ENCODE assay signal across 8 cellular contexts in the genomic region with DNA sequence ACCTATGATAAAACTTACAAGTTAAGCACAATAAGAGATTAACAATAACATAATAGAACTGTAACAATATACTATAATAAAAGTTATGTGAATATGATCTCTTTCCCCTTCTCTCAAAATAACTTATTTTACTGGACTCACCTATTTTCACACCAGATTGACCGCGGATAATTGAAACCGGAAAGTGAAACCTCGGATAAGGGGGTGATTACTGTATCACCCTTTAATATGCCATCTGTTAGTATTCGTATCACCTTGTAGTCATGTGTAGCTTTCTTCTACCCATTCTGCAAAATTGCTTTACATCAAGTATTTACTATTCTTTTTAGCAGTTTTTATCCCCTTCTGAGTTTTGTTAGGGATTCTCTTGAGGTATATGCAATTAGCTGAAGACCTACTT. TPM values are rescaled to one million over a fixed set of nuclear protein-coding genes. Genes with fewer than 3 reads are reported as not detected.
DNase-seq lines count a peak whose midpoint lies in the region; ATAC-seq, FAIRE-seq and TF ChIP-seq lines count a peak whose summit lies in the region.

No MANE protein-coding gene starts in this region.

- H3K27me3 Mint-ChIP-seq in activated naive CD4-positive, alpha-beta T cell treated with anti-CD3 and anti-CD28 coated beads for 36 hours (ENCODE audit: low read depth), result no peaks in the 10 kb centered on the region
- H3K27me3 Mint-ChIP-seq in activated T-helper 2 cell treated with anti-CD3 and anti-CD28 coated beads, Interferon-gamma antibody, Interleukin-2, Interleukin-4, amounts not matched to agents 10 μg/mL and 5 μg/mL and 100 μg/mL, durations not matched to agents 14 hours and 24 hours and 36 hours (ENCODE audit: low read depth), result peaks cover 5% of the 10 kb centered on the region

- peaks cover 20% of the 10 kb centered on the region for H3K36me3 Mint-ChIP-seq in activated naive CD4-positive, alpha-beta T cell treated with anti-CD3 and anti-CD28 coated beads for 36 hours (ENCODE audit: low read depth)
- H3K36me3 Mint-ChIP-seq in activated T-helper 2 cell treated with anti-CD3 and anti-CD28 coated beads, Interferon-gamma antibody, Interleukin-2, Interleukin-4, amounts not matched to agents 10 μg/mL and 5 μg/mL and 100 μg/mL, durations not matched to agents 14 hours and 24 hours and 36 hours (ENCODE audit: low read depth), result peaks cover 34% of the 10 kb centered on the region

- no peaks in the 10 kb centered on the region for H3K9me3 Mint-ChIP-seq in activated naive CD4-positive, alpha-beta T cell treated with anti-CD3 and anti-CD28 coated beads for 36 hours
- H3K9me3 Mint-ChIP-seq in activated T-helper 2 cell treated with anti-CD3 and anti-CD28 coated beads, Interferon-gamma antibody, Interleukin-2, Interleukin-4, amounts not matched to agents 10 μg/mL and 5 μg/mL and 100 μg/mL, durations not matched to agents 14 hours and 24 hours and 36 hours, result no peaks in the 10 kb centered on the region

- peaks cover 5 to 8% of the 10 kb centered on the region in 2 donors for H3K4me1 ChIP-seq in kidney (ENCODE audit: control insufficient read depth in 1 of 2, insufficient read depth in 1 of 2, low read depth in 1 of 2, low read length in 2 of 2)
- peaks cover 0 to 44% (median 36%) of the 10 kb centered on the region in 4 donors for H3K4me1 ChIP-seq in transverse colon

- TF ChIP-seq EP300 in transverse colon (IDR thresholded peaks at IDR 0.05; ENCODE audit: low read depth), result no peak

- in situ Hi-C loops in transverse colon (cut with MboI; ENCODE audit: low pct_ligation_motif_present in 1 of 4, low pct_unique_long_range_greater_than_20kb in 1 of 4, low sequenced_read_pairs in 3 of 4), result loop anchor here in 1 of 4 donors (25.0 kb wide), 1 partner anchor 259 kb away; a partner anchor contains a TSS

- H3K27ac ChIP-seq in kidney (ENCODE audit: low read depth in 2 of 2, low read length in 2 of 2), result no peak overlapping the region
- H3K27ac ChIP-seq in transverse colon, result peak overlapping the region; percentile 96 to 100 (median 99)

- peaks cover 38% of the 10 kb centered on the region for H3K4me1 Mint-ChIP-seq in activated naive CD4-positive, alpha-beta T cell treated with anti-CD3 and anti-CD28 coated beads for 36 hours (ENCODE audit: low read depth)
- peaks cover 30% of the 10 kb centered on the region for H3K4me1 Mint-ChIP-seq in activated T-helper 2 cell treated with anti-CD3 and anti-CD28 coated beads, Interferon-gamma antibody, Interleukin-2, Interleukin-4, amounts not matched to agents 10 μg/mL and 5 μg/mL and 100 μg/mL, durations not matched to agents 14 hours and 24 hours and 36 hours (ENCODE audit: low read depth)

- no peak for TF ChIP-seq CTCF in kidney (IDR thresholded peaks at IDR 0.05; ENCODE audit: borderline replicate concordance, extremely low read depth, insufficient read depth)
- TF ChIP-seq CTCF in transverse colon (IDR thresholded peaks at IDR 0.05), result no peak

- no peak for ATAC-seq in HG03565 (IDR thresholded peaks at IDR 0.05; ENCODE audit: unreplicated experiment)

- WGBS in transverse colon (ENCODE audit: low coverage in 1 of 2), 2 donors, result 37 to 40% methylated on average over 5 of the region's 5 CpGs

- no peak for DNase-seq in activated naive CD4-positive, alpha-beta T cell treated with anti-CD3 and anti-CD28 coated beads for 36 hours
- DNase-seq in activated naive CD4-positive, alpha-beta T cell (lab: John Stamatoyannopoulos, UW), result no peak
- no peak for DNase-seq in activated T-helper 2 cell treated with anti-CD3 and anti-CD28 coated beads, Interferon-gamma antibody, Interleukin-2, Interleukin-4, amounts not matched to agents 10 μg/mL and 5 μg/mL and 100 μg/mL, durations not matched to agents 14 hours and 24 hours and 36 hours (ENCODE audit: low spot score)
- no peak for DNase-seq in kidney
- DNase-seq in transverse colon, result no peak
- no peak for DNase-seq in stimulated activated CD4-positive, alpha-beta T cell treated with anti-CD3 and anti-CD28 coated beads, Interleukin-15, amount 100 ng/mL, for 24 hours
- no peak for DNase-seq in stimulated activated CD8-positive, alpha-beta memory T cell treated with anti-CD3 and anti-CD28 coated beads, Interleukin-4, amount 100 ng/mL, for 48 hours

- no peak for TF ChIP-seq POLR2A in transverse colon (IDR thresholded peaks at IDR 0.05)

- H3K9ac ChIP-seq in kidney (ENCODE audit: low read length in 2 of 2), result peak overlapping the region in 1 of 2 donors; percentile 94

- H3K27me3 ChIP-seq in transverse colon, result no peaks in the 10 kb centered on the region

- no peaks in the 10 kb centered on the region for H3K36me3 ChIP-seq in kidney (ENCODE audit: control insufficient read depth in 1 of 2, insufficient read depth in 2 of 2, low read length in 2 of 2)
- no peaks in the 10 kb centered on the region for H3K36me3 ChIP-seq in transverse colon

- CTCF ChIA-PET in activated naive CD4-positive, alpha-beta T cell treated with anti-CD3 and anti-CD28 coated beads for 36 hours (lab: Charles Lee), result interaction anchor here (0.7 to 0.8 kb wide), 2 partner anchors 9 to 51 kb away, joined by 3 read pairs; no protein-coding TSS in a partner anchor

- intact Hi-C loops in activated naive CD4-positive, alpha-beta T cell treated with anti-CD3 and anti-CD28 coated beads for 36 hours (cut with micrococcal nuclease), result loop anchor here (1.0 to 2.0 kb wide), 3 partner anchors 8 to 1121 kb away; a partner anchor contains a TSS
- intact Hi-C loops in activated T-helper 2 cell treated with anti-CD3 and anti-CD28 coated beads, Interferon-gamma antibody, Interleukin-2, Interleukin-4, amounts not matched to agents 10 μg/mL and 5 μg/mL and 100 μg/mL, durations not matched to agents 14 hours and 24 hours and 36 hours (cut with micrococcal nuclease), result loop anchor here (5.0 to 10.0 kb wide), 2 partner anchors 254 to 993 kb away; a partner anchor contains a TSS
- intact Hi-C loops in kidney (cut with DNase I), result no loop called here
- intact Hi-C loops in transverse colon (cut with DNase I; ENCODE audit: low total_unique reads), result no loop called here

- FAIRE-seq in kidney (lab: Jason Lieb, UNC), result no peak

- peak overlapping the region; percentile 72 to 95 for H3K4me3 ChIP-seq in kidney (ENCODE audit: low read length in 2 of 2)
- H3K4me3 ChIP-seq in transverse colon, result peak overlapping the region; percentile 4 to 95 (median 82)

- peak overlapping the region; percentile 59 for H3K27ac Mint-ChIP-seq in activated naive CD4-positive, alpha-beta T cell treated with anti-CD3 and anti-CD28 coated beads for 36 hours
- H3K27ac Mint-ChIP-seq in activated T-helper 2 cell treated with anti-CD3 and anti-CD28 coated beads, Interferon-gamma antibody, Interleukin-2, Interleukin-4, amounts not matched to agents 10 μg/mL and 5 μg/mL and 100 μg/mL, durations not matched to agents 14 hours and 24 hours and 36 hours, result peak overlapping the region; percentile 93

- H3K9me3 ChIP-seq in kidney (ENCODE audit: control insufficient read depth in 1 of 2, low read length in 2 of 2), result no peaks in the 10 kb centered on the region
- H3K9me3 ChIP-seq in transverse colon, result no peaks in the 10 kb centered on the region

- H3K4me3 Mint-ChIP-seq in activated naive CD4-positive, alpha-beta T cell treated with anti-CD3 and anti-CD28 coated beads for 36 hours, result peak overlapping the region; percentile 84
- H3K4me3 Mint-ChIP-seq in activated T-helper 2 cell treated with anti-CD3 and anti-CD28 coated beads, Interferon-gamma antibody, Interleukin-2, Interleukin-4, amounts not matched to agents 10 μg/mL and 5 μg/mL and 100 μg/mL, durations not matched to agents 14 hours and 24 hours and 36 hours (ENCODE audit: low read depth), result peak overlapping the region; percentile 94

RNA-seq across cellular contexts. Expression of a gene that starts 1.8 kb away (rescaled TPM):
- total RNA-seq in activated naive CD4-positive, alpha-beta T cell treated with anti-CD3 and anti-CD28 coated beads for 36 hours, result 100 to 1,000 TPM; 140 to 154 TPM
- total RNA-seq in activated T-helper 2 cell treated with anti-CD3 and anti-CD28 coated beads, Interferon-gamma antibody, Interleukin-2, Interleukin-4, amounts not matched to agents 10 μg/mL and 5 μg/mL and 100 μg/mL, durations not matched to agents 14 hours and 24 hours and 36 hours, result 197 and 208 TPM in 2 replicates
- total RNA-seq in kidney, result 131 TPM
- polyA plus RNA-seq in kidney (ENCODE audit: insufficient read depth, low read depth, low replicate concordance), result 28.7 TPM
- 10 to 100 TPM; 23.2 to 77.8 (median 33.8) TPM for total RNA-seq in transverse colon

RNA-seq across cellular contexts. Expression of a gene that starts 52.6 kb away (rescaled TPM):
- total RNA-seq in activated naive CD4-positive, alpha-beta T cell treated with anti-CD3 and anti-CD28 coated beads for 36 hours, result not detected
- total RNA-seq in activated T-helper 2 cell treated with anti-CD3 and anti-CD28 coated beads, Interferon-gamma antibody, Interleukin-2, Interleukin-4, amounts not matched to agents 10 μg/mL and 5 μg/mL and 100 μg/mL, durations not matched to agents 14 hours and 24 hours and 36 hours, result not detected in 2 replicates
- total RNA-seq in kidney, result 0.25 TPM
- 0.37 TPM for polyA plus RNA-seq in kidney (ENCODE audit: insufficient read depth, low read depth, low replicate concordance)
- 1 to 10 TPM in 3 of 4 donors, not detected in 1; 1.4 to 3.8 (median 1.8) TPM for total RNA-seq in transverse colon

Comparison
In these comparisons a context has a peak if more than half of its experiments do, and no peak if none do; other contexts are left out.
1. H3K27ac ChIP-seq: peak in transverse colon (4 of 4); none in kidney (0 of 2).
2. intact Hi-C loops: an anchor here in activated naive CD4-positive, alpha-beta T cell treated with anti-CD3 and anti-CD28 coated beads for 36 hours (1.0 to 2.0 kb wide) and activated T-helper 2 cell treated with anti-CD3 and anti-CD28 coated beads, Interferon-gamma antibody, Interleukin-2, Interleukin-4, amounts not matched to agents 10 μg/mL and 5 μg/mL and 100 μg/mL, durations not matched to agents 14 hours and 24 hours and 36 hours (5.0 to 10.0 kb wide); none called in kidney and transverse colon.